In genomic region chr9:87763286-87763685, GRCh38 we compare ENCODE assay signal across 21 cellular contexts.
"Had no signal": no experiment of that assay in that cellular context is flagged by ENCODE, and none has a peak within 500 bp of the region (broad histone marks: within the 10 kb centered on the region; RNA-seq: fewer than 3 reads in every experiment).

No MANE protein-coding gene starts in this region.

- H3K27me3 ChIP-seq: brain microvascular endothelial cell, Peyer's patch had no signal

- H3K4me1 ChIP-seq: Peyer's patch had no signal

- ATAC-seq: activated CD4-positive, CD25-positive, alpha-beta regulatory T cell treated with anti-CD3 and anti-CD28 coated beads, Interleukin-2, amount 50 U/mL, for 24 hours; activated CD8-positive, alpha-beta T cell treated with anti-CD3 and anti-CD28 coated beads for 36 hours; activated T-cell treated with anti-CD3 and anti-CD28 coated beads, Interleukin-2, amount 50 U/mL, for 72 hours had no signal

- H3K9me3 ChIP-seq: Peyer's patch had no signal

- H3K27ac ChIP-seq: brain microvascular endothelial cell, Peyer's patch had no signal

- DNase-seq: activated CD4-positive, alpha-beta T cell treated with anti-CD3 and anti-CD28 coated beads for 4 hours; activated CD8-positive, alpha-beta memory T cell treated with anti-CD3 and anti-CD28 coated beads, Interleukin-2, amount 50 U/mL, for 4 hours; activated CD8-positive, alpha-beta T cell treated with anti-CD3 and anti-CD28 coated beads for 36 hours; activated gamma-delta T cell treated with Interleukin-2 at 50 U/mL for 16 hours; activated naive CD4-positive, alpha-beta T cell treated with anti-CD3 and anti-CD28 coated beads, Interleukin-2, amount 10 ng/mL, durations not matched to agents 7 days and 5 days; activated naive CD8-positive, alpha-beta T cell treated with anti-CD3 and anti-CD28 coated beads for 36 hours; activated T-cell treated with anti-CD3 and anti-CD28 coated beads, Interleukin-2, amount 50 U/mL, for 72 hours; brain microvascular endothelial cell; caudate nucleus; KG1; NCI-H1092; NCI-H1417; NCI-H1930; NCI-H2107; NCI-H2171 treated with DMSO at 0.1 percent for 48 hours; NCI-H226; NCI-H526 treated with DMSO at 0.1 percent for 48 hours; NCI-H82; Peyer's patch; SHP77 treated with DMSO at 0.1 percent for 48 hours had no signal

- H3K36me3 ChIP-seq: brain microvascular endothelial cell, Peyer's patch had no signal

- H3K4me3 ChIP-seq: Peyer's patch had no signal
